ENCODE assay signal across 30 cellular contexts in the genomic region with DNA sequence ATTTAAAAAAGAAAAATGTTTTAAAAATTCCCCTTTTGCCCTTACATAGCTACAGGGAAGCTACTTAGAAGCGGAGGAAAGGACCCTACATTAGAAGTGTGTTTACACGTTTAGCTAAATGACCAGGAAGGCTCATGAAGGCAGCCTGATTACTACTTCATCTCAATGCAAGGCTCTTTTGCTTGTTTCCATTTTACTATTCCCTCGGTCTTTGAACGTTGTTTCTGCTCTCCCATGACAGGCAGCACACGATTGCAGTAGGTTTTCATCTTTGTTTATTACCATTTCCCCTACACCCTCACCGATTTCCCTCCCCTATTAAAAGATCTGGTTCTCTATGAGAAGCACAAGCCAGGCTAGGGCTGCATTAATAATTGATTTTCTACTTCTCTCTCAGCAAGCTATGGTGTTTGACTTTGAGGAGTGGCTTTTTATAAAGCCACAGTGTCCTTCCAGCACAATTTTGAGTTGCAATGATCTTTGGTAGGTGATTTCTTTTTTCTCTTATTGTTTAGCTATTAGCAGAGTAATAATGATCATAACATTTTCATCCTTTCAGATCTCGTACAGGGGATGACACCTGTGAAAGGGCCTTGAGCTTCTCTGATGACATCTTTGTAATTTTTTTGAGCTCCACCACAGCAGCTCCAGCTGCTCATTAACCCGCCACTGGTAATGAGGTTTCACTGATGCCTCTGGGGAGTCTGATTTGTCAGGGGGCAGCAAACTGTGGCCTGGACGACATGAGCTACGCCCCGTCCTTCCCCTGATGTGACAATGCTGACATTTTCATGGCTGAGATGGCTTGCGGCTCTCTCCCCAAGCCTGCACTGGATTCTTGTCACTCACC.
DNase-seq lines count a peak whose midpoint lies in the region; ATAC-seq and TF ChIP-seq lines count a peak whose summit lies in the region.
"Had no signal": no experiment of that assay in that cellular context is flagged by ENCODE, and none has a peak within 500 bp of the region (broad histone marks: within the 10 kb centered on the region; RNA-seq: fewer than 3 reads in every experiment).

No MANE protein-coding gene starts in this region.

- no peak overlapping the region for H3K4me2 ChIP-seq in DND-41 (ENCODE audit: insufficient read depth, low read length)
- H3K4me2 ChIP-seq: smooth muscle cell had no signal

- H3K4me3 ChIP-seq in DND-41 (ENCODE audit: low read depth in 1 of 2, low read length in 2 of 2), result no peak overlapping the region
- H3K4me3 ChIP-seq: HAP-1, heart right ventricle, left lung, MG63, smooth muscle cell, testis, uterus had no signal

- H3K27me3 ChIP-seq in DND-41 (ENCODE audit: insufficient read depth, low read length, poor library complexity), result no peaks in the 10 kb centered on the region
- H3K27me3 ChIP-seq: heart right ventricle, left lung, MG63, testis, uterus had no signal

- H3K4me3 Mint-ChIP-seq in glutamatergic neuron (ENCODE audit: unreplicated experiment) (peak overlapping the region; percentile 13), chondrocyte (ENCODE audit: unreplicated experiment) (no peak overlapping the region)
- H3K4me3 Mint-ChIP-seq: activated CD4-positive, alpha-beta T cell treated with anti-CD3 and anti-CD28 coated beads, Interleukin-2, amount 10 ng/mL, durations not matched to agents 24 days and 14 days; activated naive CD4-positive, alpha-beta T cell treated with anti-CD3 and anti-CD28 coated beads for 36 hours; activated T-cell treated with anti-CD3 and anti-CD28 coated beads, Interleukin-2, amount 50 U/mL, for 72 hours; CD14-positive monocyte; effector memory CD8-positive, alpha-beta T cell; natural killer cell had no signal

- H3K27ac Mint-ChIP-seq in glutamatergic neuron (ENCODE audit: unreplicated experiment) (peak overlapping the region; percentile 59), chondrocyte (ENCODE audit: unreplicated experiment) (no peak overlapping the region)
- H3K27ac Mint-ChIP-seq: activated CD4-positive, alpha-beta T cell treated with anti-CD3 and anti-CD28 coated beads, Interleukin-2, amount 10 ng/mL, durations not matched to agents 24 days and 14 days; activated naive CD4-positive, alpha-beta T cell treated with anti-CD3 and anti-CD28 coated beads for 36 hours; activated T-cell treated with anti-CD3 and anti-CD28 coated beads, Interleukin-2, amount 50 U/mL, for 72 hours; CD14-positive monocyte; effector memory CD8-positive, alpha-beta T cell had no signal

- peaks cover 7% of the 10 kb centered on the region for H3K9me3 ChIP-seq in DND-41 (ENCODE audit: insufficient read depth, low read length, severe bottlenecking)
- H3K9me3 ChIP-seq: HAP-1, testis, uterus had no signal

- no peak overlapping the region for H3K9ac ChIP-seq in DND-41 (ENCODE audit: low read depth, low read length)

- H3K27me3 Mint-ChIP-seq in glutamatergic neuron (ENCODE audit: unreplicated experiment) (peaks cover 5% of the 10 kb centered on the region), chondrocyte (ENCODE audit: low read depth) (peaks cover 2% of the 10 kb centered on the region)
- H3K27me3 Mint-ChIP-seq: activated CD4-positive, alpha-beta T cell treated with anti-CD3 and anti-CD28 coated beads, Interleukin-2, amount 10 ng/mL, durations not matched to agents 24 days and 14 days; effector memory CD8-positive, alpha-beta T cell had no signal

- H3K36me3 ChIP-seq in DND-41 (ENCODE audit: insufficient read depth, low read length), result no peaks in the 10 kb centered on the region
- H3K36me3 ChIP-seq: HAP-1, heart right ventricle, left lung, MG63, uterus had no signal

- H3K4me1 ChIP-seq in DND-41 (ENCODE audit: insufficient read depth, low read length), result peaks cover 10% of the 10 kb centered on the region
- H3K4me1 ChIP-seq: HAP-1, heart right ventricle, left lung, testis, uterus had no signal

- H3K27ac ChIP-seq in DND-41 (ENCODE audit: low read length), result peak overlapping the region; percentile 50
- H3K27ac ChIP-seq: heart right ventricle, left lung, RWPE1, testis, uterus, VCaP had no signal

- TF ChIP-seq CTCF in DND-41 (IDR thresholded peaks at IDR 0.05; ENCODE audit: borderline replicate concordance, extremely low read depth, low read length, poor library complexity, severe bottlenecking), result no peak
- no peak for TF ChIP-seq CTCF in glutamatergic neuron (IDR thresholded peaks at IDR 0.05; ENCODE audit: partially characterized antibody, unreplicated experiment)
- TF ChIP-seq CTCF in chondrocyte (IDR thresholded peaks at IDR 0.05), result no peak

- H3K9me3 Mint-ChIP-seq in glutamatergic neuron (ENCODE audit: unreplicated experiment), result peaks cover 3% of the 10 kb centered on the region
- H3K9me3 Mint-ChIP-seq in chondrocyte (ENCODE audit: low read depth), result peaks cover 13% of the 10 kb centered on the region

- ATAC-seq in DND-41 (ENCODE audit: insufficient read depth, low read depth) (0 out of 3 replicates have a peak, but pooled peaks have one; percentile 27), GM19395 (IDR thresholded peaks at IDR 0.05; ENCODE audit: unreplicated experiment) (peak; percentile 86), HG03139 (IDR thresholded peaks at IDR 0.05; ENCODE audit: unreplicated experiment) (peak; percentile 78)
- ATAC-seq: activated T-cell treated with anti-CD3 and anti-CD28 coated beads, Interleukin-2, amount 50 U/mL, for 72 hours; effector memory CD8-positive, alpha-beta T cell; heart right ventricle; left lung; natural killer cell had no signal

- H3K4me1 Mint-ChIP-seq in glutamatergic neuron (ENCODE audit: low read depth, unreplicated experiment) (peaks cover 19% of the 10 kb centered on the region), chondrocyte (ENCODE audit: low read depth) (no peaks in the 10 kb centered on the region)
- H3K4me1 Mint-ChIP-seq: activated CD4-positive, alpha-beta T cell treated with anti-CD3 and anti-CD28 coated beads, Interleukin-2, amount 10 ng/mL, durations not matched to agents 24 days and 14 days; CD14-positive monocyte had no signal

- H4K20me1 ChIP-seq in DND-41 (ENCODE audit: insufficient read depth, low read length), result no peaks in the 10 kb centered on the region

- H2AFZ ChIP-seq in DND-41 (ENCODE audit: low read depth, low read length), result no peak overlapping the region

- DNase-seq in DND-41 (no peak), glutamatergic neuron (peak; percentile 35), chondrocyte (ENCODE audit: low spot score) (no peak), ureter (ENCODE audit: low spot score) (no peak), superior temporal gyrus (ENCODE audit: extremely low spot score) (no peak), UCSD-AML1 (lab: John Stamatoyannopoulos, UW; ENCODE audit: unreplicated experiment) (no peak)
- DNase-seq: ACHN; activated CD4-positive, alpha-beta T cell treated with anti-CD3 and anti-CD28 coated beads, Interleukin-2, amount 10 ng/mL, durations not matched to agents 24 days and 14 days; activated naive CD4-positive, alpha-beta T cell treated with anti-CD3 and anti-CD28 coated beads for 36 hours; activated T-cell treated with anti-CD3 and anti-CD28 coated beads, Interleukin-2, amount 50 U/mL, for 72 hours; amniotic stem cell; effector memory CD8-positive, alpha-beta T cell; foreskin fibroblast; heart right ventricle; KBM-7; left lung; MG63; natural killer cell; NCI-H1436 treated with DMSO at 0.1 percent for 48 hours; NCI-H524 treated with DMSO at 0.1 percent for 48 hours; stimulated activated CD4-positive, alpha-beta T cell treated with anti-CD3 and anti-CD28 coated beads, Interleukin-2, amount 100 ng/mL, for 24 hours; testis; uterus had no signal

- H3K36me3 Mint-ChIP-seq in glutamatergic neuron (ENCODE audit: unreplicated experiment) (peaks cover 7% of the 10 kb centered on the region), chondrocyte (ENCODE audit: low read depth) (no peaks in the 10 kb centered on the region)
- H3K36me3 Mint-ChIP-seq: CD14-positive monocyte had no signal

- no peaks in the 10 kb centered on the region for H3K79me2 ChIP-seq in DND-41 (ENCODE audit: insufficient read depth, low read length)

Comparison
In these comparisons a context has a peak if more than half of its experiments do, and no peak if none do; other contexts are left out.
1. ATAC-seq: peak in every context shown above with its lines; median percentile 86 in GM19395; 78 in HG03139; 27 in DND-41.